ENCODE assay signal across 15 cellular contexts in the genomic region with DNA sequence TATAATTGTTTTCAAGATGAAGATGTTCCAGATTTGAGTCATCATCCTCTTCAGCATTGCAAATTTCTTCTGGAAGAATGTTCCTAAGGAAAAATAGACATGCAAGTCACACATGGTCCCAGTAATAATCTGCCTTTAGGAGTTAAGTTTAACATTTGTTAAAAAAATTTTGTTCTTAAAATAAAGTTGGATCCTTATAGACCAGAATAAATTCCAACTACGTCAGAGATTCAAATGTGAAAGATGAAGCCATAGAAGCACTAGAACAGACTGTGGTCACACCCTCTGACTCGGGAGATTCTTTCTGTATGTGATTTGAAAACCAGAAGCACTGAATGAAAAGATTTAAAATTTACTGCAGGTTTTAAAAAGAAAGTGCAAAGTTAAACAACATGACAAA. TPM values are rescaled to one million over a fixed set of nuclear protein-coding genes. Genes with fewer than 3 reads are reported as not detected.
"Had no signal": no experiment of that assay in that cellular context is flagged by ENCODE, and none has a peak within 500 bp of the region (broad histone marks: within the 10 kb centered on the region; RNA-seq: fewer than 3 reads in every experiment).

No MANE protein-coding gene starts in this region.

- H3K36me3 Mint-ChIP-seq: activated naive CD8-positive, alpha-beta T cell treated with anti-CD3 and anti-CD28 coated beads for 36 hours had no signal

- H3K27ac ChIP-seq: cardiac muscle cell, suprapubic skin had no signal

- H3K27ac Mint-ChIP-seq: activated B cell treated with CpG ODN at 0.5 μM for 24 hours; activated CD4-positive, alpha-beta T cell treated with anti-CD3 and anti-CD28 coated beads, Interleukin-2, amount 10 ng/mL, durations not matched to agents 24 days and 14 days; activated naive CD8-positive, alpha-beta T cell treated with anti-CD3 and anti-CD28 coated beads for 36 hours; activated T-cell treated with anti-CD3 and anti-CD28 coated beads, Interleukin-2, amount 50 U/mL, for 72 hours; naive thymus-derived CD4-positive, alpha-beta T cell; T-helper 2 cell treated with Interferon-gamma antibody and Interleukin-4, amounts not matched to agents 5 μg/mL and 100 μg/mL, for 36 hours; type B pancreatic cell had no signal

- ATAC-seq: activated T-cell treated with anti-CD3 and anti-CD28 coated beads, Interleukin-2, amount 50 U/mL, for 72 hours; naive thymus-derived CD4-positive, alpha-beta T cell; right cardiac atrium; stimulated activated naive CD8-positive, alpha-beta T cell treated with anti-CD3 and anti-CD28 coated beads, Interleukin-15, Interleukin-2, amounts not matched to agents 100 U/mL and 50 U/mL, for 24 hours had no signal

- H3K27me3 Mint-ChIP-seq: activated B cell treated with CpG ODN at 0.5 μM for 24 hours; activated CD4-positive, alpha-beta T cell treated with anti-CD3 and anti-CD28 coated beads, Interleukin-2, amount 10 ng/mL, durations not matched to agents 24 days and 14 days; activated naive CD8-positive, alpha-beta T cell treated with anti-CD3 and anti-CD28 coated beads for 36 hours; naive thymus-derived CD4-positive, alpha-beta T cell; type B pancreatic cell had no signal

- DNase-seq: activated B cell treated with CpG ODN at 0.5 μM for 24 hours; activated CD4-positive, alpha-beta T cell treated with anti-CD3 and anti-CD28 coated beads, Interleukin-2, amount 10 ng/mL, durations not matched to agents 24 days and 14 days; activated CD8-positive, alpha-beta memory T cell treated with anti-CD3 and anti-CD28 coated beads, Interleukin-2, amount 50 U/mL, for 48 hours; activated gamma-delta T cell treated with Interleukin-2 at 50 U/mL for 16 hours; activated naive CD8-positive, alpha-beta T cell treated with anti-CD3 and anti-CD28 coated beads for 36 hours; activated T-cell treated with anti-CD3 and anti-CD28 coated beads, Interleukin-2, amount 50 U/mL, for 72 hours; aorta; naive thymus-derived CD4-positive, alpha-beta T cell; right cardiac atrium; stimulated activated naive CD8-positive, alpha-beta T cell treated with anti-CD3 and anti-CD28 coated beads, Interleukin-15, Interleukin-2, amounts not matched to agents 100 U/mL and 50 U/mL, for 24 hours had no signal

- H3K4me1 Mint-ChIP-seq: activated B cell treated with CpG ODN at 0.5 μM for 24 hours had no signal

- H3K9me3 ChIP-seq: suprapubic skin had no signal

- H3K36me3 ChIP-seq: cardiac muscle cell, suprapubic skin had no signal

- H3K27me3 ChIP-seq: cardiac muscle cell, suprapubic skin had no signal

- H3K9me3 Mint-ChIP-seq: activated B cell treated with CpG ODN at 0.5 μM for 24 hours; activated CD4-positive, alpha-beta T cell treated with anti-CD3 and anti-CD28 coated beads, Interleukin-2, amount 10 ng/mL, durations not matched to agents 24 days and 14 days; activated naive CD8-positive, alpha-beta T cell treated with anti-CD3 and anti-CD28 coated beads for 36 hours; activated T-cell treated with anti-CD3 and anti-CD28 coated beads, Interleukin-2, amount 50 U/mL, for 72 hours; naive thymus-derived CD4-positive, alpha-beta T cell; T-helper 2 cell treated with Interferon-gamma antibody and Interleukin-4, amounts not matched to agents 5 μg/mL and 100 μg/mL, for 36 hours; type B pancreatic cell had no signal

- H3K4me3 ChIP-seq: cardiac muscle cell, lung, suprapubic skin had no signal

- H3K4me3 Mint-ChIP-seq: activated B cell treated with CpG ODN at 0.5 μM for 24 hours; activated CD4-positive, alpha-beta T cell treated with anti-CD3 and anti-CD28 coated beads, Interleukin-2, amount 10 ng/mL, durations not matched to agents 24 days and 14 days; activated naive CD8-positive, alpha-beta T cell treated with anti-CD3 and anti-CD28 coated beads for 36 hours; activated T-cell treated with anti-CD3 and anti-CD28 coated beads, Interleukin-2, amount 50 U/mL, for 72 hours; naive thymus-derived CD4-positive, alpha-beta T cell; T-helper 2 cell treated with Interferon-gamma antibody and Interleukin-4, amounts not matched to agents 5 μg/mL and 100 μg/mL, for 36 hours; type B pancreatic cell had no signal

RNA-seq across cellular contexts. Expression of a gene that starts 14.1 kb away (rescaled TPM):
- total RNA-seq: activated B cell treated with CpG ODN at 0.5 μM for 24 hours; activated CD4-positive, alpha-beta T cell treated with anti-CD3 and anti-CD28 coated beads, Interleukin-2, amount 10 ng/mL, durations not matched to agents 24 days and 14 days; activated naive CD8-positive, alpha-beta T cell treated with anti-CD3 and anti-CD28 coated beads for 36 hours; activated T-cell treated with anti-CD3 and anti-CD28 coated beads, Interleukin-2, amount 50 U/mL, for 72 hours; cardiac muscle cell; naive thymus-derived CD4-positive, alpha-beta T cell had no signal
- polyA plus RNA-seq: naive thymus-derived CD4-positive, alpha-beta T cell had no signal

RNA-seq across cellular contexts. Expression of a gene that starts 39.4 kb away (rescaled TPM):
- total RNA-seq: activated B cell treated with CpG ODN at 0.5 μM for 24 hours; activated CD4-positive, alpha-beta T cell treated with anti-CD3 and anti-CD28 coated beads, Interleukin-2, amount 10 ng/mL, durations not matched to agents 24 days and 14 days; activated naive CD8-positive, alpha-beta T cell treated with anti-CD3 and anti-CD28 coated beads for 36 hours; activated T-cell treated with anti-CD3 and anti-CD28 coated beads, Interleukin-2, amount 50 U/mL, for 72 hours; cardiac muscle cell; naive thymus-derived CD4-positive, alpha-beta T cell had no signal
- polyA plus RNA-seq: cardiac muscle cell; naive thymus-derived CD4-positive, alpha-beta T cell had no signal
